ENCODE assay signal across 12 cellular contexts in the genomic region with DNA sequence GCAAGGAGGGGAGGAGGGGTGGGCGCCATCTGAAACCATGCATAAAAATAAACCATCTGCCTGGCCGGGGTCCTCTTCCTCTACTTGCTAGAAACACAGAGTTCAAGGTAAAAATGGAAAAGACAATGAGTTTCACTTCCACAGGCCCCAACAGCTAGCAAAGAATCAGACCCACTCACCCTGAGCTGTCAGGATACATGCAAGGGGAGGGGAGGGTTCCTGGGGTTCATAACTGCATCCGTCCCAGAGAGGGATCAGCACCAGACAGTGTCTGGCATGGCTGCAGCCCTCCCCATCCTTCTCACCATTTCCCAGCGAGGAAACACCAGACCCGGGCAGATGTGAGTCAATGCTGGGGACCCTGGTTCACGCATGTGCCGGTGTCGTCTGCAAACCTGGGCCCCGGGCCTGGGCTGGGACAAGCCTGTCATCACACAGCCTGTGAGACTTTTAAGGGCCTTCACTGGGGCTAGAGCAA. TPM values are rescaled to one million over a fixed set of nuclear protein-coding genes. Genes with fewer than 3 reads are reported as not detected.
DNase-seq lines count a peak whose midpoint lies in the region; ATAC-seq and TF ChIP-seq lines count a peak whose summit lies in the region.
"Had no signal": no experiment of that assay in that cellular context is flagged by ENCODE, and none has a peak within 500 bp of the region (broad histone marks: within the 10 kb centered on the region; RNA-seq: fewer than 3 reads in every experiment).

No MANE protein-coding gene starts in this region.

- H3K27ac ChIP-seq in SU-DHL-6 (ENCODE audit: low read depth, low read length) (no peak overlapping the region), gastrocnemius medialis (peak overlapping the region in 3 of 4 donors; percentile 0 to 88 (median 85))
- H3K27ac ChIP-seq: GM23248 had no signal

- no peaks in the 10 kb centered on the region for H3K79me2 ChIP-seq in SU-DHL-6 (ENCODE audit: insufficient read depth, low read length)

- H3K4me3 ChIP-seq in SU-DHL-6 (ENCODE audit: insufficient read depth, low read length, poor library complexity, severe bottlenecking) (no peak overlapping the region), gastrocnemius medialis (no peak overlapping the region)
- H3K4me3 ChIP-seq: GM23248 had no signal

- H3K36me3 ChIP-seq in SU-DHL-6 (ENCODE audit: low read length) (no peaks in the 10 kb centered on the region), gastrocnemius medialis (no peaks in the 10 kb centered on the region)

- in situ Hi-C loops in gastrocnemius medialis (cut with MboI; ENCODE audit: low sequenced_read_pairs in 4 of 4) = no loop called here

- peak overlapping the region; percentile 25 for H3K4me2 ChIP-seq in SU-DHL-6 (ENCODE audit: low read depth, low read length, poor library complexity, severe bottlenecking)

- H3K27me3 ChIP-seq in SU-DHL-6 (ENCODE audit: low read length) (no peaks in the 10 kb centered on the region), gastrocnemius medialis (no peaks in the 10 kb centered on the region)

- H3K9me3 ChIP-seq in SU-DHL-6 (ENCODE audit: insufficient read depth, low read length) (no peaks in the 10 kb centered on the region), gastrocnemius medialis (no peaks in the 10 kb centered on the region)

- H2AFZ ChIP-seq in SU-DHL-6 (ENCODE audit: low read depth, low read length, severe bottlenecking) = no peak overlapping the region
- H2AFZ ChIP-seq: GM23248 had no signal

- no peaks in the 10 kb centered on the region; the same call in 1 of the 2 replicates for H4K20me1 ChIP-seq in SU-DHL-6 (ENCODE audit: low read depth, low read length)

- ATAC-seq in HG02610 (IDR thresholded peaks at IDR 0.05; ENCODE audit: unreplicated experiment) (peak; percentile 31), gastrocnemius medialis (no peak)

- intact Hi-C loops in gastrocnemius medialis (cut with DNase I; ENCODE audit: low total_unique reads) = no loop called here

- DNase-seq in SIG-M5 treated with dmso at 0.1 percent for 504 hours (lab: John Stamatoyannopoulos, UW; ENCODE audit: unreplicated experiment) (peak; percentile 69), SIG-M5 (lab: John Stamatoyannopoulos, UW) (no peak), gastrocnemius medialis (no peak), NK-92 (lab: John Stamatoyannopoulos, UW; ENCODE audit: unreplicated experiment) (no peak)
- DNase-seq in activated effector memory CD4-positive, alpha-beta T cell treated with Interleukin-2 at 50 U/mL for 16 hours = no peak
- DNase-seq in stimulated activated CD4-positive, alpha-beta T cell treated with anti-CD3 and anti-CD28 coated beads, Interleukin-1b, Interleukin-23, amount 100 ng/mL, for 48 hours = no peak
- DNase-seq: 8988T; activated CD4-positive, alpha-beta T cell treated with anti-CD3 and anti-CD28 coated beads, Interleukin-2, amount 50 U/mL, for 4 hours; NCI-H1694 had no signal

- no peaks in the 10 kb centered on the region for H3K9me2 ChIP-seq in SU-DHL-6 (replicated peaks; ENCODE audit: insufficient read depth, low read length)

- TF ChIP-seq POLR2A in gastrocnemius medialis (IDR thresholded peaks at IDR 0.05) = no peak

- TF ChIP-seq CTCF in SU-DHL-6 (IDR thresholded peaks at IDR 0.05; ENCODE audit: insufficient read depth, low read length, poor library complexity, severe bottlenecking) (no peak), gastrocnemius medialis (IDR thresholded peaks at IDR 0.05 in 4 of 5, conservative IDR thresholded peaks at IDR 0.05 in 1 of 5) (no peak)

- H3K9ac ChIP-seq in SU-DHL-6 (ENCODE audit: low read length) = no peak overlapping the region
- H3K9ac ChIP-seq: GM23248 had no signal

- H3F3A ChIP-seq in SU-DHL-6 (ENCODE audit: insufficient read depth) = peaks cover 19% of the 10 kb centered on the region

- peaks cover 47 to 53% of the 10 kb centered on the region in 2 donors for H3K4me1 ChIP-seq in gastrocnemius medialis

RNA-seq across cellular contexts. Expression of gene SEMA4D, which starts 55.4 kb away (rescaled TPM):
- total RNA-seq in gastrocnemius medialis = 10 to 100 TPM; 23.6 to 77.0 (median 41.3) TPM
